In the genomic region with DNA sequence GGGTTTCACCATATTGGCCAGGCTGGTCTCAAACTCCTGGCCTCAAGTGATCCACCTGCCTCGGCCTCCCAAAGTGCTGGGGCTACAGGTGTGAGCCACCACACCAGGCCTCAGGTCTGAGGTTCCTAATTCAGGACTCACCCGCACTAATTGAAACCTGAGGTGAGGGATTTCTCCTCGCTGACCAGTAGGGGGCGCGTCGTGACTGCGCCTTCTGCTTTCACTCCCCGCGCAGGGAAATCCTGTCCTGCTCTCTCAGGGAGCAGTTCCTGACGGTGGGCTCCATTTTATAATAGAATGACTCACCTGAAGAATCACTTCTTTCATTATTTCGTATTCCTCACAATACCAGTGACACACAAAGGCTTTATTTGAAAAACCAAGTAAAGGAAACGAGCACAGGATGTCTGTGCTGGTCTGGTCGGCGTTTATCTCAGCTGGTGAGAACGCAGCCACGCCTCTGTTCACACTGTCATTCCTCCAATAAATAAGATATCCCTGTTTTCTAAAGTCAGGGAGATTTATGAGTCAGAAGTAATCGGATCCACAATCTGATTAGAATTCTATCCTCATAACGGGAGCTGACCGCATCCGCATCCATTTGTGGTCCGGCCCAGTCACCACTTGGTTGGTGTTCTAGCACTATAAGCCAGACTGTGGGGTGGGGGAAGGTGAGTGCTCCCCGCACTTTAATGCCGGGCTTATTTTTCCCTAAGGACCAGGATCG, we compare ENCODE assay signal across 8 cellular contexts. TPM values are rescaled to one million over a fixed set of nuclear protein-coding genes. Genes with fewer than 3 reads are reported as not detected.
DNase-seq lines count a peak whose midpoint lies in the region; ATAC-seq and TF ChIP-seq lines count a peak whose summit lies in the region.

No MANE protein-coding gene starts in this region.

- CTCF ChIA-PET in HEK293T (lab: Yijun Ruan, JAX): interaction anchor here (0.5 to 2.2 kb wide), 11 partner anchors 9 to 173 kb away, joined by 3 to 10 read pairs (median 4); a partner anchor contains a TSS

- ATAC-seq in body of pancreas (peak; percentile 91), sciatic nerve (peak; percentile 91), HG03039 (IDR thresholded peaks at IDR 0.05; ENCODE audit: unreplicated experiment) (no peak)

- peak; percentile 87 for DNase-seq in GM03348 (ENCODE audit: low spot score)
- peak; percentile 91 for DNase-seq in HEK293T (ENCODE audit: extremely low spot score)
- DNase-seq in NCI-H1048 (lab: John Stamatoyannopoulos, UW): peak; percentile 15
- DNase-seq in UCSD-AML1 (lab: John Stamatoyannopoulos, UW; ENCODE audit: unreplicated experiment): peak; percentile 70
- peak; percentile 71 to 84 (median 76) for DNase-seq in body of pancreas
- peak; percentile 71 for DNase-seq in iPS DF 4.7 (ENCODE audit: extremely low read depth, low spot score)
- peak; percentile 91 for DNase-seq in sciatic nerve (ENCODE audit: low spot score)

- no peaks in the 10 kb centered on the region for H3K9me3 ChIP-seq in body of pancreas

- peak; percentile 86 to 93 (median 90) for TF ChIP-seq CTCF in body of pancreas (IDR thresholded peaks at IDR 0.05)

- intact Hi-C loops in body of pancreas (cut with DNase I): no loop called here
- intact Hi-C loops in sciatic nerve (cut with DNase I): loop anchor here (10.0 kb wide), 1 partner anchor 178 kb away; no protein-coding TSS in a partner anchor

- no peak for TF ChIP-seq POLR2A in body of pancreas (IDR thresholded peaks at IDR 0.05)

- H3K27me3 ChIP-seq in body of pancreas: no peaks in the 10 kb centered on the region

- no peaks in the 10 kb centered on the region for H3K4me1 ChIP-seq in body of pancreas

- no peaks in the 10 kb centered on the region for H3K36me3 ChIP-seq in body of pancreas (replicated peaks in 1 of 2; ENCODE audit: insufficient read depth in 1 of 2, low read depth in 2 of 2)

- H3K27ac ChIP-seq in body of pancreas: peak overlapping the region in 2 of 4 donors; percentile 15 to 41

- 22 to 24% methylated on average over 23 to 24 of the region's 24 CpGs for WGBS in body of pancreas, 2 donors

- POLR2A ChIA-PET in HEK293T (lab: Yijun Ruan, JAX): interaction anchor here (1.4 to 2.8 kb wide), 3 partner anchors 35 to 186 kb away, joined by 3 to 14 read pairs (median 7); a partner anchor contains a TSS

- H3K4me3 ChIP-seq in body of pancreas: no peak overlapping the region

TF ChIP-seq in HEK293T, 16 proteins besides CTCF, POLR2A, EP300 and RAD21:
- TF ChIP-seq BHLHE40 (IDR thresholded peaks at IDR 0.05; ENCODE audit: borderline replicate concordance) (no peak), SUZ12 (IDR thresholded peaks at IDR 0.05) (no peak), FOXK2 (IDR thresholded peaks at IDR 0.05) (no peak), NFRKB (IDR thresholded peaks at IDR 0.05) (no peak), FOXM1 (IDR thresholded peaks at IDR 0.05; ENCODE audit: borderline replicate concordance) (no peak), HDGF (IDR thresholded peaks at IDR 0.05; ENCODE audit: borderline replicate concordance) (no peak), ARNT (IDR thresholded peaks at IDR 0.05) (no peak), SP1 (IDR thresholded peaks at IDR 0.05) (no peak)
- TF ChIP-seq, protein P1, sequence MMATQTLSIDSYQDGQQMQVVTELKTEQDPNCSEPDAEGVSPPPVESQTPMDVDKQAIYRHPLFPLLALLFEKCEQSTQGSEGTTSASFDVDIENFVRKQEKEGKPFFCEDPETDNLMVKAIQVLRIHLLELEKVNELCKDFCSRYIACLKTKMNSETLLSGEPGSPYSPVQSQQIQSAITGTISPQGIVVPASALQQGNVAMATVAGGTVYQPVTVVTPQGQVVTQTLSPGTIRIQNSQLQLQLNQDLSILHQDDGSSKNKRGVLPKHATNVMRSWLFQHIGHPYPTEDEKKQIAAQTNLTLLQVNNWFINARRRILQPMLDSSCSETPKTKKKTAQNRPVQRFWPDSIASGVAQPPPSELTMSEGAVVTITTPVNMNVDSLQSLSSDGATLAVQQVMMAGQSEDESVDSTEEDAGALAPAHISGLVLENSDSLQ (IDR thresholded peaks at IDR 0.05): no peak

RNA-seq across cellular contexts. Expression of a gene that starts 35.4 kb away (rescaled TPM):
- total RNA-seq in body of pancreas (10 to 100 TPM; 11.9 to 17.5 TPM), sciatic nerve (50.1 TPM)

RNA-seq across cellular contexts. Expression of a gene that starts 39.2 kb away (rescaled TPM):
- 1 to 10 TPM; 3.6 to 7.8 TPM for total RNA-seq in body of pancreas
- total RNA-seq in sciatic nerve: 50.6 TPM

Comparison
In these comparisons a context has a peak if more than half of its experiments do, and no peak if none do; other contexts are left out.
1. DNase-seq: peak in every context shown above with its lines; median percentile 91 in HEK293T; 91 in sciatic nerve; 87 in GM03348; 76 in body of pancreas; 71 in iPS DF 4.7; 70 in UCSD-AML1; 15 in NCI-H1048.